Comparison of ENCODE assay signal across 1 cellular context in the genomic region with DNA sequence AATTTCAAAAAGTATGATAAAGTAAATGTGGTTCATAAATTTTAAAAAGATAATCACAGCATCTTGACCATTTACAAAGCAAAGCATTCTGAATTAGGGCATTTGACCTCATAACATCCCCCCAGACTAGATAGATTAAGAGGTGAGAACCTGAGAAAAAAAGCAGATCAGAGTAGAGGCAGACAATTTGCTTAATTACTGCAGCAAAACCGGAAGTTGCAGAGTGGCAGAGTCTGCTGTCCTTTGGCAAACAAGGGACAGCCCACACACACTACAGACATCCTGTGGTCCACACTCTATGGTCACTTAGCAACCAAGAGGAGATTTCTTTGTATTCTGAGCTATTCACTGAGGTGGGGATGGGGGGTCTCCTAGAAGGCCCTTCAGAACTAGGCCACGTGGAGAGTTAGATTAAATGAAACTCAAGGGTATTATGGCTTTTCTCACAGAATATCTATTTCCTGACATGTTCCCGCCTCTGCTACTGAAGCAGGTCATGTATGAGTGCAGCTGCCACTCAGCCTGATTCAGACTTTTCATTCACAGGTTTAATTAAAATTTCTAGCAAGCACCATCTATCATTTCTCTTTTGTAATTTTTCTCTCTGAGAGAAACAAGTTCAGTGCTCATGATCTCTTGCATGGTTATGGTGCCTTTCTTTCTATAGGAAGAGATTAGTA.
TF ChIP-seq lines count a peak whose summit lies in the region.

No MANE protein-coding gene starts in this region.

TF ChIP-seq in GM23338, 12 proteins besides CTCF, POLR2A, EP300 and RAD21 (continued from another document):
- TF ChIP-seq, protein P1, sequence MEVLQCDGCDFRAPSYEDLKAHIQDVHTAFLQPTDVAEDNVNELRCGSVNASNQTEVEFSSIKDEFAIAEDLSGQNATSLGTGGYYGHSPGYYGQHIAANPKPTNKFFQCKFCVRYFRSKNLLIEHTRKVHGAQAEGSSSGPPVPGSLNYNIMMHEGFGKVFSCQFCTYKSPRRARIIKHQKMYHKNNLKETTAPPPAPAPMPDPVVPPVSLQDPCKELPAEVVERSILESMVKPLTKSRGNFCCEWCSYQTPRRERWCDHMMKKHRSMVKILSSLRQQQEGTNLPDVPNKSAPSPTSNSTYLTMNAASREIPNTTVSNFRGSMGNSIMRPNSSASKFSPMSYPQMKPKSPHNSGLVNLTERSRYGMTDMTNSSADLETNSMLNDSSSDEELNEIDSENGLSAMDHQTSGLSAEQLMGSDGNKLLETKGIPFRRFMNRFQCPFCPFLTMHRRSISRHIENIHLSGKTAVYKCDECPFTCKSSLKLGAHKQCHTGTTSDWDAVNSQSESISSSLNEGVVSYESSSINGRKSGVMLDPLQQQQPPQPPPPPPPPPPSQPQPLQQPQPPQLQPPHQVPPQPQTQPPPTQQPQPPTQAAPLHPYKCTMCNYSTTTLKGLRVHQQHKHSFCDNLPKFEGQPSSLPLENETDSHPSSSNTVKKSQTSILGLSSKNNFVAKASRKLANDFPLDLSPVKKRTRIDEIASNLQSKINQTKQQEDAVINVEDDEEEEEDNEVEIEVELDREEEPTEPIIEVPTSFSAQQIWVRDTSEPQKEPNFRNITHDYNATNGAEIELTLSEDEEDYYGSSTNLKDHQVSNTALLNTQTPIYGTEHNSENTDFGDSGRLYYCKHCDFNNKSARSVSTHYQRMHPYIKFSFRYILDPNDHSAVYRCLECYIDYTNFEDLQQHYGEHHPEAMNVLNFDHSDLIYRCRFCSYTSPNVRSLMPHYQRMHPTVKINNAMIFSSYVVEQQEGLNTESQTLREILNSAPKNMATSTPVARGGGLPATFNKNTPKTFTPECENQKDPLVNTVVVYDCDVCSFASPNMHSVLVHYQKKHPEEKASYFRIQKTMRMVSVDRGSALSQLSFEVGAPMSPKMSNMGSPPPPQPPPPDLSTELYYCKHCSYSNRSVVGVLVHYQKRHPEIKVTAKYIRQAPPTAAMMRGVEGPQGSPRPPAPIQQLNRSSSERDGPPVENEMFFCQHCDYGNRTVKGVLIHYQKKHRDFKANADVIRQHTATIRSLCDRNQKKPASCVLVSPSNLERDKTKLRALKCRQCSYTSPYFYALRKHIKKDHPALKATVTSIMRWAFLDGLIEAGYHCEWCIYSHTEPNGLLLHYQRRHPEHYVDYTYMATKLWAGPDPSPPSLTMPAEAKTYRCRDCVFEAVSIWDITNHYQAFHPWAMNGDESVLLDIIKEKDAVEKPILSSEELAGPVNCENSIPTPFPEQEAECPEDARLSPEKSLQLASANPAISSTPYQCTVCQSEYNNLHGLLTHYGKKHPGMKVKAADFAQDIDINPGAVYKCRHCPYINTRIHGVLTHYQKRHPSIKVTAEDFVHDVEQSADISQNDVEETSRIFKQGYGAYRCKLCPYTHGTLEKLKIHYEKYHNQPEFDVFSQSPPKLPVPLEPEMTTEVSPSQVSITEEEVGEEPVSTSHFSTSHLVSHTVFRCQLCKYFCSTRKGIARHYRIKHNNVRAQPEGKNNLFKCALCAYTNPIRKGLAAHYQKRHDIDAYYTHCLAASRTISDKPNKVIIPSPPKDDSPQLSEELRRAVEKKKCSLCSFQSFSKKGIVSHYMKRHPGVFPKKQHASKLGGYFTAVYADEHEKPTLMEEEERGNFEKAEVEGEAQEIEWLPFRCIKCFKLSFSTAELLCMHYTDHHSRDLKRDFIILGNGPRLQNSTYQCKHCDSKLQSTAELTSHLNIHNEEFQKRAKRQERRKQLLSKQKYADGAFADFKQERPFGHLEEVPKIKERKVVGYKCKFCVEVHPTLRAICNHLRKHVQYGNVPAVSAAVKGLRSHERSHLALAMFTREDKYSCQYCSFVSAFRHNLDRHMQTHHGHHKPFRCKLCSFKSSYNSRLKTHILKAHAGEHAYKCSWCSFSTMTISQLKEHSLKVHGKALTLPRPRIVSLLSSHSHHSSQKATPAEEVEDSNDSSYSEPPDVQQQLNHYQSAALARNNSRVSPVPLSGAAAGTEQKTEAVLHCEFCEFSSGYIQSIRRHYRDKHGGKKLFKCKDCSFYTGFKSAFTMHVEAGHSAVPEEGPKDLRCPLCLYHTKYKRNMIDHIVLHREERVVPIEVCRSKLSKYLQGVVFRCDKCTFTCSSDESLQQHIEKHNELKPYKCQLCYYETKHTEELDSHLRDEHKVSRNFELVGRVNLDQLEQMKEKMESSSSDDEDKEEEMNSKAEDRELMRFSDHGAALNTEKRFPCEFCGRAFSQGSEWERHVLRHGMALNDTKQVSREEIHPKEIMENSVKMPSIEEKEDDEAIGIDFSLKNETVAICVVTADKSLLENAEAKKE (CRISPR knock-in tag; IDR thresholded peaks at IDR 0.05): no peak
- no peak for TF ChIP-seq POLR2AphosphoS5 (IDR thresholded peaks at IDR 0.05; ENCODE audit: low read depth)
- TF ChIP-seq, protein P2, sequence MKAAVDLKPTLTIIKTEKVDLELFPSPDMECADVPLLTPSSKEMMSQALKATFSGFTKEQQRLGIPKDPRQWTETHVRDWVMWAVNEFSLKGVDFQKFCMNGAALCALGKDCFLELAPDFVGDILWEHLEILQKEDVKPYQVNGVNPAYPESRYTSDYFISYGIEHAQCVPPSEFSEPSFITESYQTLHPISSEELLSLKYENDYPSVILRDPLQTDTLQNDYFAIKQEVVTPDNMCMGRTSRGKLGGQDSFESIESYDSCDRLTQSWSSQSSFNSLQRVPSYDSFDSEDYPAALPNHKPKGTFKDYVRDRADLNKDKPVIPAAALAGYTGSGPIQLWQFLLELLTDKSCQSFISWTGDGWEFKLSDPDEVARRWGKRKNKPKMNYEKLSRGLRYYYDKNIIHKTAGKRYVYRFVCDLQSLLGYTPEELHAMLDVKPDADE (IDR thresholded peaks at IDR 0.05): no peak
- no peak for TF ChIP-seq NANOG (IDR thresholded peaks at IDR 0.05; ENCODE audit: borderline replicate concordance)
- TF ChIP-seq, protein P3, sequence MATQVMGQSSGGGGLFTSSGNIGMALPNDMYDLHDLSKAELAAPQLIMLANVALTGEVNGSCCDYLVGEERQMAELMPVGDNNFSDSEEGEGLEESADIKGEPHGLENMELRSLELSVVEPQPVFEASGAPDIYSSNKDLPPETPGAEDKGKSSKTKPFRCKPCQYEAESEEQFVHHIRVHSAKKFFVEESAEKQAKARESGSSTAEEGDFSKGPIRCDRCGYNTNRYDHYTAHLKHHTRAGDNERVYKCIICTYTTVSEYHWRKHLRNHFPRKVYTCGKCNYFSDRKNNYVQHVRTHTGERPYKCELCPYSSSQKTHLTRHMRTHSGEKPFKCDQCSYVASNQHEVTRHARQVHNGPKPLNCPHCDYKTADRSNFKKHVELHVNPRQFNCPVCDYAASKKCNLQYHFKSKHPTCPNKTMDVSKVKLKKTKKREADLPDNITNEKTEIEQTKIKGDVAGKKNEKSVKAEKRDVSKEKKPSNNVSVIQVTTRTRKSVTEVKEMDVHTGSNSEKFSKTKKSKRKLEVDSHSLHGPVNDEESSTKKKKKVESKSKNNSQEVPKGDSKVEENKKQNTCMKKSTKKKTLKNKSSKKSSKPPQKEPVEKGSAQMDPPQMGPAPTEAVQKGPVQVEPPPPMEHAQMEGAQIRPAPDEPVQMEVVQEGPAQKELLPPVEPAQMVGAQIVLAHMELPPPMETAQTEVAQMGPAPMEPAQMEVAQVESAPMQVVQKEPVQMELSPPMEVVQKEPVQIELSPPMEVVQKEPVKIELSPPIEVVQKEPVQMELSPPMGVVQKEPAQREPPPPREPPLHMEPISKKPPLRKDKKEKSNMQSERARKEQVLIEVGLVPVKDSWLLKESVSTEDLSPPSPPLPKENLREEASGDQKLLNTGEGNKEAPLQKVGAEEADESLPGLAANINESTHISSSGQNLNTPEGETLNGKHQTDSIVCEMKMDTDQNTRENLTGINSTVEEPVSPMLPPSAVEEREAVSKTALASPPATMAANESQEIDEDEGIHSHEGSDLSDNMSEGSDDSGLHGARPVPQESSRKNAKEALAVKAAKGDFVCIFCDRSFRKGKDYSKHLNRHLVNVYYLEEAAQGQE (IDR thresholded peaks at IDR 0.05; ENCODE audit: unreplicated experiment): no peak
- no peak for TF ChIP-seq STAT1 (IDR thresholded peaks at IDR 0.05; ENCODE audit: unreplicated experiment)
- no peak for TF ChIP-seq ZNF114 (CRISPR knock-in tag; IDR thresholded peaks at IDR 0.05)
